Comparison of ENCODE assay signal across 1 cellular context in the genomic region with DNA sequence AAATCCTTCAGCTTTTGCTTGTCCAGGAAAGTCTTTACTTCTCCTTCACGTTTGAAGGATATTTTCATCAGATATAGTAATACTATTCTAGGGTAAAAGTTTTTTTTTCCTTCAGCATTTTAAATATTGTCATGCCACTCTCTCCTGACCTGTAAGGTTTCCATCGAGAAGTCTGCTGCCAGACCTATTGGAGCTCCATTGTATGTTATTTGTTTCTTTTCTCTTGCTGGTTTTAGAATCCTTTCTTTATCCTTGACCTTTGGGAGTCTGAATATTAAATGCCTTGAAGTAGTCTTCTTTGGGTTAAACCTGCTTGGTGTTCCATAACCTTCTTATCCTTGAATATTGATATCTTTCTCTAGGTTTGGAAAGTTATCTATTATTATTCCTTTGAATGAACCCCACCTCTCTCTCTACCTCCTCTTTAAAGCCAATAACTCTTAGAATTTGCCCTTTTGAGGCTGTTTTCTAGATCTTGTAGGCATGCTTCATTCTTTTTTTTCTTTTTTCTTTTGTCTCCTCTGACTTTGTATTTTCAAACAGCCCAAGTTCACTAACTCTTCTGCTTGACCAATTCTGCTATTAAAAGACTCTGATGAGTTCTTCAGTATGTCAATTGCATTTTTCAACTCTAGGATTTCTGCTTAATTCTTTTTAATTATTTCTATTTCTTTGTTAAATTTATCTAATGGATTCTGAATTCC.
A peak's percentile ranks its signal among the peaks of the same experiment; 100 is the strongest.
TF ChIP-seq lines count a peak whose summit lies in the region.

No MANE protein-coding gene starts in this region.

TF ChIP-seq in K562, 482 proteins besides CTCF, POLR2A, EP300 and RAD21:
- TF ChIP-seq NEUROD1 (IDR thresholded peaks at IDR 0.05; ENCODE audit: borderline replicate concordance, low read depth, low read length, partially characterized antibody) = no peak
- no peak for TF ChIP-seq BHLHE40 (IDR thresholded peaks at IDR 0.05; ENCODE audit: low read length)
- no peak for TF ChIP-seq ZNF586 (CRISPR knock-in tag; conservative IDR thresholded peaks at IDR 0.05)
- no peak for TF ChIP-seq ZNF780A (CRISPR knock-in tag; IDR thresholded peaks at IDR 0.05)
- TF ChIP-seq ZNF197 (CRISPR knock-in tag; IDR thresholded peaks at IDR 0.05; ENCODE audit: low read depth) = no peak
- TF ChIP-seq ZNF165 (CRISPR knock-in tag; IDR thresholded peaks at IDR 0.05; ENCODE audit: borderline replicate concordance) = no peak
- TF ChIP-seq SIN3A (IDR thresholded peaks at IDR 0.05; ENCODE audit: borderline replicate concordance in 2 of 2, control insufficient read depth in 1 of 2, low read depth in 2 of 2, low read length in 2 of 2) = no peak
- TF ChIP-seq FOXM1 (IDR thresholded peaks at IDR 0.05; ENCODE audit: low read depth) = no peak
- no peak for TF ChIP-seq FOXM1 (CRISPR knock-in tag; IDR thresholded peaks at IDR 0.05; ENCODE audit: low read depth)
- TF ChIP-seq, protein P1, sequence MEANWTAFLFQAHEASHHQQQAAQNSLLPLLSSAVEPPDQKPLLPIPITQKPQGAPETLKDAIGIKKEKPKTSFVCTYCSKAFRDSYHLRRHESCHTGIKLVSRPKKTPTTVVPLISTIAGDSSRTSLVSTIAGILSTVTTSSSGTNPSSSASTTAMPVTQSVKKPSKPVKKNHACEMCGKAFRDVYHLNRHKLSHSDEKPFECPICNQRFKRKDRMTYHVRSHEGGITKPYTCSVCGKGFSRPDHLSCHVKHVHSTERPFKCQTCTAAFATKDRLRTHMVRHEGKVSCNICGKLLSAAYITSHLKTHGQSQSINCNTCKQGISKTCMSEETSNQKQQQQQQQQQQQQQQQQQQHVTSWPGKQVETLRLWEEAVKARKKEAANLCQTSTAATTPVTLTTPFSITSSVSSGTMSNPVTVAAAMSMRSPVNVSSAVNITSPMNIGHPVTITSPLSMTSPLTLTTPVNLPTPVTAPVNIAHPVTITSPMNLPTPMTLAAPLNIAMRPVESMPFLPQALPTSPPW (CRISPR knock-in tag; IDR thresholded peaks at IDR 0.05) = no peak
- TF ChIP-seq, protein P2, sequence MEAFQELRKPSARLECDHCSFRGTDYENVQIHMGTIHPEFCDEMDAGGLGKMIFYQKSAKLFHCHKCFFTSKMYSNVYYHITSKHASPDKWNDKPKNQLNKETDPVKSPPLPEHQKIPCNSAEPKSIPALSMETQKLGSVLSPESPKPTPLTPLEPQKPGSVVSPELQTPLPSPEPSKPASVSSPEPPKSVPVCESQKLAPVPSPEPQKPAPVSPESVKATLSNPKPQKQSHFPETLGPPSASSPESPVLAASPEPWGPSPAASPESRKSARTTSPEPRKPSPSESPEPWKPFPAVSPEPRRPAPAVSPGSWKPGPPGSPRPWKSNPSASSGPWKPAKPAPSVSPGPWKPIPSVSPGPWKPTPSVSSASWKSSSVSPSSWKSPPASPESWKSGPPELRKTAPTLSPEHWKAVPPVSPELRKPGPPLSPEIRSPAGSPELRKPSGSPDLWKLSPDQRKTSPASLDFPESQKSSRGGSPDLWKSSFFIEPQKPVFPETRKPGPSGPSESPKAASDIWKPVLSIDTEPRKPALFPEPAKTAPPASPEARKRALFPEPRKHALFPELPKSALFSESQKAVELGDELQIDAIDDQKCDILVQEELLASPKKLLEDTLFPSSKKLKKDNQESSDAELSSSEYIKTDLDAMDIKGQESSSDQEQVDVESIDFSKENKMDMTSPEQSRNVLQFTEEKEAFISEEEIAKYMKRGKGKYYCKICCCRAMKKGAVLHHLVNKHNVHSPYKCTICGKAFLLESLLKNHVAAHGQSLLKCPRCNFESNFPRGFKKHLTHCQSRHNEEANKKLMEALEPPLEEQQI (IDR thresholded peaks at IDR 0.05) = 0 out of 2 replicates have a peak, but pooled peaks have one; percentile 25
- TF ChIP-seq ZNF589 (CRISPR knock-in tag; IDR thresholded peaks at IDR 0.05; ENCODE audit: low read depth) = no peak
- TF ChIP-seq CBX8 (IDR thresholded peaks at IDR 0.05; ENCODE audit: borderline replicate concordance, extremely low read depth, low read depth, low read length, poor library complexity, severe bottlenecking) = no peak
- TF ChIP-seq CHD2 (IDR thresholded peaks at IDR 0.05; ENCODE audit: low read depth, low read length) = no peak
- TF ChIP-seq, protein P3, sequence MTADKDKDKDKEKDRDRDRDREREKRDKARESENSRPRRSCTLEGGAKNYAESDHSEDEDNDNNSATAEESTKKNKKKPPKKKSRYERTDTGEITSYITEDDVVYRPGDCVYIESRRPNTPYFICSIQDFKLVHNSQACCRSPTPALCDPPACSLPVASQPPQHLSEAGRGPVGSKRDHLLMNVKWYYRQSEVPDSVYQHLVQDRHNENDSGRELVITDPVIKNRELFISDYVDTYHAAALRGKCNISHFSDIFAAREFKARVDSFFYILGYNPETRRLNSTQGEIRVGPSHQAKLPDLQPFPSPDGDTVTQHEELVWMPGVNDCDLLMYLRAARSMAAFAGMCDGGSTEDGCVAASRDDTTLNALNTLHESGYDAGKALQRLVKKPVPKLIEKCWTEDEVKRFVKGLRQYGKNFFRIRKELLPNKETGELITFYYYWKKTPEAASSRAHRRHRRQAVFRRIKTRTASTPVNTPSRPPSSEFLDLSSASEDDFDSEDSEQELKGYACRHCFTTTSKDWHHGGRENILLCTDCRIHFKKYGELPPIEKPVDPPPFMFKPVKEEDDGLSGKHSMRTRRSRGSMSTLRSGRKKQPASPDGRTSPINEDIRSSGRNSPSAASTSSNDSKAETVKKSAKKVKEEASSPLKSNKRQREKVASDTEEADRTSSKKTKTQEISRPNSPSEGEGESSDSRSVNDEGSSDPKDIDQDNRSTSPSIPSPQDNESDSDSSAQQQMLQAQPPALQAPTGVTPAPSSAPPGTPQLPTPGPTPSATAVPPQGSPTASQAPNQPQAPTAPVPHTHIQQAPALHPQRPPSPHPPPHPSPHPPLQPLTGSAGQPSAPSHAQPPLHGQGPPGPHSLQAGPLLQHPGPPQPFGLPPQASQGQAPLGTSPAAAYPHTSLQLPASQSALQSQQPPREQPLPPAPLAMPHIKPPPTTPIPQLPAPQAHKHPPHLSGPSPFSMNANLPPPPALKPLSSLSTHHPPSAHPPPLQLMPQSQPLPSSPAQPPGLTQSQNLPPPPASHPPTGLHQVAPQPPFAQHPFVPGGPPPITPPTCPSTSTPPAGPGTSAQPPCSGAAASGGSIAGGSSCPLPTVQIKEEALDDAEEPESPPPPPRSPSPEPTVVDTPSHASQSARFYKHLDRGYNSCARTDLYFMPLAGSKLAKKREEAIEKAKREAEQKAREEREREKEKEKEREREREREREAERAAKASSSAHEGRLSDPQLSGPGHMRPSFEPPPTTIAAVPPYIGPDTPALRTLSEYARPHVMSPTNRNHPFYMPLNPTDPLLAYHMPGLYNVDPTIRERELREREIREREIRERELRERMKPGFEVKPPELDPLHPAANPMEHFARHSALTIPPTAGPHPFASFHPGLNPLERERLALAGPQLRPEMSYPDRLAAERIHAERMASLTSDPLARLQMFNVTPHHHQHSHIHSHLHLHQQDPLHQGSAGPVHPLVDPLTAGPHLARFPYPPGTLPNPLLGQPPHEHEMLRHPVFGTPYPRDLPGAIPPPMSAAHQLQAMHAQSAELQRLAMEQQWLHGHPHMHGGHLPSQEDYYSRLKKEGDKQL (CRISPR knock-in tag; IDR thresholded peaks at IDR 0.05; ENCODE audit: borderline replicate concordance) = no peak
- TF ChIP-seq CBX5 (IDR thresholded peaks at IDR 0.05; ENCODE audit: borderline replicate concordance, low read depth) = peak; percentile 44; the same call in 1 of the 2 replicates
- TF ChIP-seq MEF2A (IDR thresholded peaks at IDR 0.05; ENCODE audit: control insufficient read depth, low read depth, low read length) = no peak
- TF ChIP-seq ZNF174 (CRISPR knock-in tag; IDR thresholded peaks at IDR 0.05) = no peak
- no peak for TF ChIP-seq NCOA1 (IDR thresholded peaks at IDR 0.05; ENCODE audit: low read depth)
- TF ChIP-seq ZNF583 (CRISPR knock-in tag; IDR thresholded peaks at IDR 0.05) = no peak
- no peak for TF ChIP-seq RBM39 (optimal IDR thresholded peaks at IDR 0.05; ENCODE audit: low read depth, low read length)
- TF ChIP-seq, protein P4, sequence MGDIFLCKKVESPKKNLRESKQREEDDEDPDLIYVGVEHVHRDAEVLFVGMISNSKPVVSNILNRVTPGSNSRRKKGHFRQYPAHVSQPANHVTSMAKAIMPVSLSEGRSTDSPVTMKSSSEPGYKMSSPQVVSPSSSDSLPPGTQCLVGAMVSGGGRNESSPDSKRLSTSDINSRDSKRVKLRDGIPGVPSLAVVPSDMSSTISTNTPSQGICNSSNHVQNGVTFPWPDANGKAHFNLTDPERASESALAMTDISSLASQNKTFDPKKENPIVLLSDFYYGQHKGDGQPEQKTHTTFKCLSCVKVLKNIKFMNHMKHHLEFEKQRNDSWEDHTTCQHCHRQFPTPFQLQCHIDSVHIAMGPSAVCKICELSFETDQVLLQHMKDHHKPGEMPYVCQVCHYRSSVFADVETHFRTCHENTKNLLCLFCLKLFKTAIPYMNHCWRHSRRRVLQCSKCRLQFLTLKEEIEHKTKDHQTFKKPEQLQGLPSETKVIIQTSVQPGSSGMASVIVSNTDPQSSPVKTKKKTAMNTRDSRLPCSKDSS (IDR thresholded peaks at IDR 0.05; ENCODE audit: low read depth, partially characterized antibody) = peak; percentile 77
- TF ChIP-seq TFAM (CRISPR knock-in tag; conservative IDR thresholded peaks at IDR 0.05) = no peak
- TF ChIP-seq, protein P5, sequence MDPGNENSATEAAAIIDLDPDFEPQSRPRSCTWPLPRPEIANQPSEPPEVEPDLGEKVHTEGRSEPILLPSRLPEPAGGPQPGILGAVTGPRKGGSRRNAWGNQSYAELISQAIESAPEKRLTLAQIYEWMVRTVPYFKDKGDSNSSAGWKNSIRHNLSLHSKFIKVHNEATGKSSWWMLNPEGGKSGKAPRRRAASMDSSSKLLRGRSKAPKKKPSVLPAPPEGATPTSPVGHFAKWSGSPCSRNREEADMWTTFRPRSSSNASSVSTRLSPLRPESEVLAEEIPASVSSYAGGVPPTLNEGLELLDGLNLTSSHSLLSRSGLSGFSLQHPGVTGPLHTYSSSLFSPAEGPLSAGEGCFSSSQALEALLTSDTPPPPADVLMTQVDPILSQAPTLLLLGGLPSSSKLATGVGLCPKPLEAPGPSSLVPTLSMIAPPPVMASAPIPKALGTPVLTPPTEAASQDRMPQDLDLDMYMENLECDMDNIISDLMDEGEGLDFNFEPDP (CRISPR knock-in tag; IDR thresholded peaks at IDR 0.05) = no peak
- TF ChIP-seq GATAD2B (IDR thresholded peaks at IDR 0.05; ENCODE audit: borderline replicate concordance) = no peak
- no peak for TF ChIP-seq HOXB6 (CRISPR knock-in tag; IDR thresholded peaks at IDR 0.05; ENCODE audit: borderline replicate concordance)
- TF ChIP-seq, protein P6, sequence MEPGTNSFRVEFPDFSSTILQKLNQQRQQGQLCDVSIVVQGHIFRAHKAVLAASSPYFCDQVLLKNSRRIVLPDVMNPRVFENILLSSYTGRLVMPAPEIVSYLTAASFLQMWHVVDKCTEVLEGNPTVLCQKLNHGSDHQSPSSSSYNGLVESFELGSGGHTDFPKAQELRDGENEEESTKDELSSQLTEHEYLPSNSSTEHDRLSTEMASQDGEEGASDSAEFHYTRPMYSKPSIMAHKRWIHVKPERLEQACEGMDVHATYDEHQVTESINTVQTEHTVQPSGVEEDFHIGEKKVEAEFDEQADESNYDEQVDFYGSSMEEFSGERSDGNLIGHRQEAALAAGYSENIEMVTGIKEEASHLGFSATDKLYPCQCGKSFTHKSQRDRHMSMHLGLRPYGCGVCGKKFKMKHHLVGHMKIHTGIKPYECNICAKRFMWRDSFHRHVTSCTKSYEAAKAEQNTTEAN (CRISPR knock-in tag; IDR thresholded peaks at IDR 0.05) = no peak
- TF ChIP-seq LARP7 (IDR thresholded peaks at IDR 0.05) = no peak
- peak; percentile 89 for TF ChIP-seq TRIM28 (IDR thresholded peaks at IDR 0.05)
- no peak for TF ChIP-seq MTA3 (IDR thresholded peaks at IDR 0.05; ENCODE audit: borderline replicate concordance)
- TF ChIP-seq CBX3 (IDR thresholded peaks at IDR 0.05; ENCODE audit: borderline replicate concordance in 1 of 2, low read length in 2 of 2) = peak in 1 of 2 experiments; percentile 86; a peak in 1 of 3 replicates
- TF ChIP-seq BCL6 (CRISPR knock-in tag; IDR thresholded peaks at IDR 0.05) = no peak
- TF ChIP-seq XRCC3 (IDR thresholded peaks at IDR 0.05) = no peak
- TF ChIP-seq NR2C1 (IDR thresholded peaks at IDR 0.05) = peak; percentile 72; the same call in 1 of the 2 replicates
- TF ChIP-seq NR2C1 (tag; IDR thresholded peaks at IDR 0.05) = no peak
- TF ChIP-seq, protein P7, sequence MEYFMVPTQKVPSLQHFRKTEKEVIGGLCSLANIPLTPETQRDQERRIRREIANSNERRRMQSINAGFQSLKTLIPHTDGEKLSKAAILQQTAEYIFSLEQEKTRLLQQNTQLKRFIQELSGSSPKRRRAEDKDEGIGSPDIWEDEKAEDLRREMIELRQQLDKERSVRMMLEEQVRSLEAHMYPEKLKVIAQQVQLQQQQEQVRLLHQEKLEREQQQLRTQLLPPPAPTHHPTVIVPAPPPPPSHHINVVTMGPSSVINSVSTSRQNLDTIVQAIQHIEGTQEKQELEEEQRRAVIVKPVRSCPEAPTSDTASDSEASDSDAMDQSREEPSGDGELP (CRISPR knock-in tag; IDR thresholded peaks at IDR 0.05; ENCODE audit: borderline replicate concordance) = no peak
- TF ChIP-seq NRF1 (conservative IDR thresholded peaks at IDR 0.05 in 1 of 2, IDR thresholded peaks at IDR 0.05 in 1 of 2) = no peak
- peak in 1 of 2 experiments; percentile 60; a peak in 2 of 4 replicates for TF ChIP-seq TRIM24 (IDR thresholded peaks at IDR 0.05)
- no peak for TF ChIP-seq ADNP (tag; IDR thresholded peaks at IDR 0.05)
- TF ChIP-seq, protein P8, sequence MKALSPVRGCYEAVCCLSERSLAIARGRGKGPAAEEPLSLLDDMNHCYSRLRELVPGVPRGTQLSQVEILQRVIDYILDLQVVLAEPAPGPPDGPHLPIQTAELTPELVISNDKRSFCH (CRISPR knock-in tag; IDR thresholded peaks at IDR 0.05) = no peak
- TF ChIP-seq, protein P8 (tag; IDR thresholded peaks at IDR 0.05) = no peak
- TF ChIP-seq RAD51 (IDR thresholded peaks at IDR 0.05; ENCODE audit: borderline replicate concordance, low read depth) = no peak
